ENCODE assay signal across 8 cellular contexts in genomic region chr15:62059108-62059817, GRCh38. TPM values are rescaled to one million over a fixed set of nuclear protein-coding genes. Genes with fewer than 3 reads are reported as not detected.
DNase-seq lines count a peak whose midpoint lies in the region; ATAC-seq and TF ChIP-seq lines count a peak whose summit lies in the region.

No MANE protein-coding gene starts in this region.

- H3K9me3 Mint-ChIP-seq in activated naive CD8-positive, alpha-beta T cell treated with anti-CD3 and anti-CD28 coated beads, Interleukin-2, amount 50 U/mL, for 24 hours, result no peaks in the 10 kb centered on the region

- DNase-seq in AG20443 (ENCODE audit: low spot score) (peak; percentile 14), HT1080 (ENCODE audit: low read depth) (peak; percentile 5), left kidney (ENCODE audit: low read depth, low spot score) (peak; percentile 21), tibial nerve (ENCODE audit: low spot score in 2 of 2) (no peak), SW480 (ENCODE audit: low spot score) (no peak)
- DNase-seq in activated naive CD8-positive, alpha-beta T cell treated with anti-CD3 and anti-CD28 coated beads, Interleukin-2, amount 50 U/mL, for 24 hours, result no peak

- H3K4me1 ChIP-seq in tibial nerve, result peaks cover 0 to 34% (median 6%) of the 10 kb centered on the region in 4 donors

- peak overlapping the region; percentile 82 to 98 (median 98) for H3K27ac ChIP-seq in tibial nerve

- peak overlapping the region; percentile 99 for H3K4me3 Mint-ChIP-seq in activated naive CD8-positive, alpha-beta T cell treated with anti-CD3 and anti-CD28 coated beads, Interleukin-2, amount 50 U/mL, for 24 hours

- H3K4me3 ChIP-seq in tibial nerve, result peak overlapping the region; percentile 83 to 96 (median 87)

- peak overlapping the region; percentile 96 for H3K27ac Mint-ChIP-seq in activated naive CD8-positive, alpha-beta T cell treated with anti-CD3 and anti-CD28 coated beads, Interleukin-2, amount 50 U/mL, for 24 hours

- H3K4me1 Mint-ChIP-seq in activated naive CD8-positive, alpha-beta T cell treated with anti-CD3 and anti-CD28 coated beads, Interleukin-2, amount 50 U/mL, for 24 hours, result peaks cover 62% of the 10 kb centered on the region

- ATAC-seq in activated naive CD8-positive, alpha-beta T cell treated with anti-CD3 and anti-CD28 coated beads, Interleukin-2, amount 50 U/mL, for 24 hours, result no peak
- no peak for ATAC-seq in HG03520 (IDR thresholded peaks at IDR 0.05; ENCODE audit: unreplicated experiment)
- no peak for ATAC-seq in HG03432 (IDR thresholded peaks at IDR 0.05; ENCODE audit: unreplicated experiment)

- H3K27me3 ChIP-seq in tibial nerve, result no peaks in the 10 kb centered on the region

- peaks cover 4% of the 10 kb centered on the region for H3K36me3 Mint-ChIP-seq in activated naive CD8-positive, alpha-beta T cell treated with anti-CD3 and anti-CD28 coated beads, Interleukin-2, amount 50 U/mL, for 24 hours (ENCODE audit: low read depth)

- 5 to 7% methylated on average over 13 of the region's 13 CpGs for WGBS in tibial nerve, 2 donors

- H3K9me3 ChIP-seq in tibial nerve, result no peaks in the 10 kb centered on the region

- no peak for TF ChIP-seq POLR2A in tibial nerve (IDR thresholded peaks at IDR 0.05)

- H3K36me3 ChIP-seq in tibial nerve, result no peaks in the 10 kb centered on the region

- H3K27me3 Mint-ChIP-seq in activated naive CD8-positive, alpha-beta T cell treated with anti-CD3 and anti-CD28 coated beads, Interleukin-2, amount 50 U/mL, for 24 hours, result no peaks in the 10 kb centered on the region

- TF ChIP-seq EP300 in tibial nerve (IDR thresholded peaks at IDR 0.05), result no peak

- TF ChIP-seq CTCF in tibial nerve (IDR thresholded peaks at IDR 0.05), result no peak

RNA-seq across cellular contexts. Expression of gene VPS13C, which starts 1.0 kb away (rescaled TPM):
- 11.2 and 11.4 TPM in 2 replicates for total RNA-seq in HT1080 (2014; rRNA removed; shearing (Covaris generic))
- 7.1 and 11.5 TPM in 2 replicates for polyA plus RNA-seq in HT1080 (2015; cell fraction: cytosol; rRNA removed)
- polyA plus RNA-seq in HT1080 (2015; cell fraction: nucleus; rRNA removed), result 97.9 and 104 TPM in 2 replicates
- total RNA-seq in tibial nerve, result 100 to 1,000 TPM in 3 of 4 donors, 10 to 100 TPM in 1; 97.7 to 151 (median 121) TPM

RNA-seq across cellular contexts. Expression of gene C2CD4A, which starts 7.5 kb away (rescaled TPM):
- not detected in 2 replicates for total RNA-seq in HT1080 (2014; rRNA removed; shearing (Covaris generic))
- polyA plus RNA-seq in HT1080 (2015; cell fraction: cytosol; rRNA removed), result not detected in 2 replicates
- polyA plus RNA-seq in HT1080 (2015; cell fraction: nucleus; rRNA removed), result not detected in 2 replicates
- total RNA-seq in tibial nerve, result under 1 TPM in 2 of 4 donors, not detected in 2; under 0.01 to 0.30 TPM

Comparison
In these comparisons a context has a peak if more than half of its experiments do, and no peak if none do; other contexts are left out.
1. DNase-seq: peak in AG20443 (single experiment), HT1080 (single experiment) and left kidney (single experiment); none in activated naive CD8-positive, alpha-beta T cell treated with anti-CD3 and anti-CD28 coated beads, Interleukin-2, amount 50 U/mL, for 24 hours (single experiment), tibial nerve (0 of 2) and SW480 (single experiment).